ENCODE assay signal across 20 cellular contexts in the genomic region with DNA sequence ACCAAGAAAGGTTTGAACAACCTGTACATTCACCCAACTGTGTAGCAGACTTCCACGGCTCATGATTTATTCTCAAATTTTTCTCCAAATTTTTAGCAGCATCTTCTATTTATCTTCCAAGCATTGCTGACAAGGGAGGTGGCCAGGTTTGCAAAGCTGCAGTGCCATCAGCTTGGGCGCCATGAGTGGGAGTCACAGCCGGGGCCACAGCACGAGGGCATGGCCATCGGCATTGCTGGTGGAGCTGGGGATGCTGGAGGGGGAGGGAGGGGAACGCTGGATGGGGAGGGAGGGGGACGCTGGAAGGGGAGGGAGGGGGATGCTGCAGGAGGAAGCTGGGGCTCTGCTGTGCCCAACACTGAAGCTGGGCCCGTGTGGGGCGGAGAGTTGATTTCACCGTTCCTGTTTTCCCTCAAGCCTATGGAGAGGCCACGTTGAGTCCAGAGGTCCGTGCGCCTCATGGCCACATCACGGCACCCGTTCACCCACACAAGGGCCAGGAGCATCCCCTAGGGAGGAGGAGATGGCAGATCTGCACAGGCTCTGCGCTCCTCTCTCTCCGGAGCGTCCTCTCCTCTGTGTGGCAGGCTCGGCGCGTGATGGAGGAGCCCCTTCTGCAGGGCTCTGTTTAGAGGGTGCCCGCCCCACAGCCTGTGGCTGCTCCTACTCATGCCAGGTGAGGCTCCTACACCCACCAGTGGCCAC.
A peak's percentile ranks its signal among the peaks of the same experiment; 100 is the strongest.
DNase-seq lines count a peak whose midpoint lies in the region; ATAC-seq and TF ChIP-seq lines count a peak whose summit lies in the region.
"Had no signal": no experiment of that assay in that cellular context is flagged by ENCODE, and none has a peak within 500 bp of the region (broad histone marks: within the 10 kb centered on the region; RNA-seq: fewer than 3 reads in every experiment).

No MANE protein-coding gene starts in this region.

- no peaks in the 10 kb centered on the region for H3K9me3 ChIP-seq in RWPE2 (ENCODE audit: severe bottlenecking)
- H3K9me3 ChIP-seq in neuronal stem cell (replicated peaks in 1 of 2; ENCODE audit: control insufficient read depth in 2 of 2, insufficient read depth in 1 of 2, low read depth in 1 of 2, low read length in 2 of 2) = peaks cover 3 to 8% of the 10 kb centered on the region in 2 donors

- H3K4me3 Mint-ChIP-seq in stimulated activated naive B cell treated with anti-CD40 and anti-IgM and Interleukin-4, amounts not matched to agents 10 μg/mL and 1 μg/mL and 100 μg/mL, for 72 hours = no peak overlapping the region
- no peak overlapping the region for H3K4me3 Mint-ChIP-seq in T-helper 2 cell treated with Interferon-gamma antibody and Interleukin-4, amounts not matched to agents 5 μg/mL and 100 μg/mL, for 36 hours
- H3K4me3 Mint-ChIP-seq: B cell; CD4-positive, CD25-positive, alpha-beta regulatory T cell; CD8-positive, alpha-beta memory T cell had no signal

- H3K36me3 Mint-ChIP-seq in stimulated activated naive B cell treated with anti-CD40 and anti-IgM and Interleukin-4, amounts not matched to agents 10 μg/mL and 1 μg/mL and 100 μg/mL, for 72 hours = peaks cover 0 to 1% of the 10 kb centered on the region in 2 donors
- no peaks in the 10 kb centered on the region for H3K36me3 Mint-ChIP-seq in T-helper 2 cell treated with Interferon-gamma antibody and Interleukin-4, amounts not matched to agents 5 μg/mL and 100 μg/mL, for 36 hours (ENCODE audit: low read depth)
- H3K36me3 Mint-ChIP-seq: CD4-positive, CD25-positive, alpha-beta regulatory T cell; CD8-positive, alpha-beta memory T cell had no signal

- no peak overlapping the region for H2BK120ac ChIP-seq in neuronal stem cell (ENCODE audit: low read depth, low read length)

- H2BK15ac ChIP-seq in neuronal stem cell (ENCODE audit: low read length) = peak overlapping the region; percentile 100

- peak overlapping the region; percentile 84 for H2BK12ac ChIP-seq in neuronal stem cell (ENCODE audit: low read length)

- H3K4me1 ChIP-seq in RWPE2 (ENCODE audit: insufficient read depth, poor library complexity, severe bottlenecking) (no peaks in the 10 kb centered on the region), neuronal stem cell (ENCODE audit: control insufficient read depth in 2 of 2, insufficient read depth in 1 of 2, low read depth in 1 of 2, low read length in 2 of 2) (peaks cover 0 to 13% of the 10 kb centered on the region in 2 donors)

- no peak overlapping the region for H4K91ac ChIP-seq in neuronal stem cell (ENCODE audit: low read depth, low read length, poor library complexity)

- H3K79me1 ChIP-seq in neuronal stem cell (ENCODE audit: low read depth, low read length) = peaks cover 2% of the 10 kb centered on the region

- H3K18ac ChIP-seq in neuronal stem cell (ENCODE audit: low read length) = peak overlapping the region; percentile 24

- no peak overlapping the region for H3K9ac ChIP-seq in neuronal stem cell (ENCODE audit: low read depth, low read length, poor library complexity)
- H3K9ac ChIP-seq: GM23248 had no signal

- no peak overlapping the region for H4K8ac ChIP-seq in neuronal stem cell (ENCODE audit: low read depth, low read length)

- TF ChIP-seq CTCF in RWPE2 (IDR thresholded peaks at IDR 0.05; ENCODE audit: poor library complexity, severe bottlenecking) = no peak

- no peak for ATAC-seq in RWPE2 (ENCODE audit: low read depth)
- ATAC-seq in stimulated activated naive B cell treated with anti-CD40 and anti-IgM and Interleukin-4, amounts not matched to agents 10 μg/mL and 1 μg/mL and 100 μg/mL, for 72 hours (replicated peaks) = no peak
- ATAC-seq: GM12878 had no signal

- H3K27ac ChIP-seq in RWPE2 (ENCODE audit: poor library complexity, severe bottlenecking) (no peak overlapping the region), neuronal stem cell (replicated peaks; ENCODE audit: low read length) (no peak overlapping the region)
- H3K27ac ChIP-seq: GM23248, HL-60 had no signal

- H3K36me3 ChIP-seq in RWPE2 (ENCODE audit: low read depth) (no peaks in the 10 kb centered on the region), neuronal stem cell (replicated peaks in 1 of 2; ENCODE audit: control insufficient read depth in 2 of 2, insufficient read depth in 2 of 2, low read length in 2 of 2) (peaks cover 0 to 2% of the 10 kb centered on the region in 2 donors)

- peak overlapping the region; percentile 89 for H3K23ac ChIP-seq in neuronal stem cell (ENCODE audit: low read depth, low read length, poor library complexity)

- H2AFZ ChIP-seq in neuronal stem cell (ENCODE audit: low read length) = no peak overlapping the region
- H2AFZ ChIP-seq: GM23248 had no signal

- H2AK5ac ChIP-seq in neuronal stem cell (ENCODE audit: low read depth, low read length) = peak overlapping the region; percentile 97

- H3K27me3 Mint-ChIP-seq in stimulated activated naive B cell treated with anti-CD40 and anti-IgM and Interleukin-4, amounts not matched to agents 10 μg/mL and 1 μg/mL and 100 μg/mL, for 72 hours = no peaks in the 10 kb centered on the region
- H3K27me3 Mint-ChIP-seq in T-helper 2 cell treated with Interferon-gamma antibody and Interleukin-4, amounts not matched to agents 5 μg/mL and 100 μg/mL, for 36 hours (ENCODE audit: low read depth) = no peaks in the 10 kb centered on the region
- H3K27me3 Mint-ChIP-seq: B cell; CD8-positive, alpha-beta memory T cell had no signal

- H3K4me2 ChIP-seq in neuronal stem cell (ENCODE audit: insufficient read depth, low read length, poor library complexity, severe bottlenecking) = no peak overlapping the region

- peak overlapping the region; percentile 39 for H2BK5ac ChIP-seq in neuronal stem cell (ENCODE audit: low read length)

- peaks cover 0 to 8% of the 10 kb centered on the region in 2 donors for H3K9me3 Mint-ChIP-seq in stimulated activated naive B cell treated with anti-CD40 and anti-IgM and Interleukin-4, amounts not matched to agents 10 μg/mL and 1 μg/mL and 100 μg/mL, for 72 hours
- no peaks in the 10 kb centered on the region for H3K9me3 Mint-ChIP-seq in T-helper 2 cell treated with Interferon-gamma antibody and Interleukin-4, amounts not matched to agents 5 μg/mL and 100 μg/mL, for 36 hours
- H3K9me3 Mint-ChIP-seq: CD4-positive, CD25-positive, alpha-beta regulatory T cell; CD8-positive, alpha-beta memory T cell had no signal

- WGBS in neuronal stem cell (ENCODE audit: extremely low coverage in 2 of 2, insufficient read length in 2 of 2, insufficient replicate concordance in 1 of 2), 2 donors = no CpG with 5 or more reads among the region's 22 CpGs

- no peak overlapping the region for H3K4me3 ChIP-seq in RWPE2 (ENCODE audit: severe bottlenecking)
- no peak overlapping the region for H3K4me3 ChIP-seq in neuronal stem cell (ENCODE audit: low read length in 2 of 2)
- H3K4me3 ChIP-seq: GM12878, GM23248 had no signal

- H3K4me1 Mint-ChIP-seq in stimulated activated naive B cell treated with anti-CD40 and anti-IgM and Interleukin-4, amounts not matched to agents 10 μg/mL and 1 μg/mL and 100 μg/mL, for 72 hours = peaks cover 5 to 19% of the 10 kb centered on the region in 2 donors
- no peaks in the 10 kb centered on the region for H3K4me1 Mint-ChIP-seq in T-helper 2 cell treated with Interferon-gamma antibody and Interleukin-4, amounts not matched to agents 5 μg/mL and 100 μg/mL, for 36 hours (ENCODE audit: low read depth)

- peak overlapping the region; percentile 82 for H3K14ac ChIP-seq in neuronal stem cell (ENCODE audit: low read length)

- DNase-seq in CD1c-positive myeloid dendritic cell (ENCODE audit: extremely low spot score) (peak; percentile 10), RWPE2 (ENCODE audit: low spot score) (peak; percentile 14), neuronal stem cell (ENCODE audit: low spot score) (no peak), islet precursor cell (no peak)
- DNase-seq in stimulated activated naive B cell treated with anti-CD40 and anti-IgM and Interleukin-4, amounts not matched to agents 10 μg/mL and 1 μg/mL and 100 μg/mL, for 72 hours = no peak
- no peak for DNase-seq in T-helper 2 cell treated with Interferon-gamma antibody and Interleukin-4, amounts not matched to agents 5 μg/mL and 100 μg/mL, for 36 hours (ENCODE audit: low spot score)
- DNase-seq: CD4-positive, CD25-positive, alpha-beta regulatory T cell; CD8-positive, alpha-beta memory T cell; COR-L47; DMS 273 treated with DMSO at 0.1 percent for 48 hours; DMS53; DND-41; EL; GM23248; HCEC 1CT; IMR-90 had no signal

- H3K27ac Mint-ChIP-seq in stimulated activated naive B cell treated with anti-CD40 and anti-IgM and Interleukin-4, amounts not matched to agents 10 μg/mL and 1 μg/mL and 100 μg/mL, for 72 hours = peak overlapping the region; percentile 56
- no peak overlapping the region for H3K27ac Mint-ChIP-seq in T-helper 2 cell treated with Interferon-gamma antibody and Interleukin-4, amounts not matched to agents 5 μg/mL and 100 μg/mL, for 36 hours
- H3K27ac Mint-ChIP-seq: B cell; CD8-positive, alpha-beta memory T cell had no signal

- peak overlapping the region; percentile 84 for H3K4ac ChIP-seq in neuronal stem cell (ENCODE audit: low read length)

- H3K27me3 ChIP-seq in RWPE2 (ENCODE audit: insufficient read depth, poor library complexity, severe bottlenecking) (no peaks in the 10 kb centered on the region), neuronal stem cell (ENCODE audit: control insufficient read depth in 3 of 3, insufficient read depth in 3 of 3, low read depth in 1 of 3, low read length in 3 of 3) (no peaks in the 10 kb centered on the region)
- H3K27me3 ChIP-seq: BLaER1 treated with 17β-estradiol and CSF1 and Interleukin-3, amounts not matched to agents 10 nM and 100 nM had no signal

Comparison
In these comparisons a context has a peak if more than half of its experiments do, and no peak if none do; other contexts are left out.
1. DNase-seq: peak in CD1c-positive myeloid dendritic cell (single experiment) and RWPE2 (single experiment); none in neuronal stem cell (single experiment), stimulated activated naive B cell treated with anti-CD40 and anti-IgM and Interleukin-4, amounts not matched to agents 10 μg/mL and 1 μg/mL and 100 μg/mL, for 72 hours (single experiment), islet precursor cell (single experiment) and T-helper 2 cell treated with Interferon-gamma antibody and Interleukin-4, amounts not matched to agents 5 μg/mL and 100 μg/mL, for 36 hours (single experiment).